3 cellular contexts compared by ENCODE assay signal in the genomic region with DNA sequence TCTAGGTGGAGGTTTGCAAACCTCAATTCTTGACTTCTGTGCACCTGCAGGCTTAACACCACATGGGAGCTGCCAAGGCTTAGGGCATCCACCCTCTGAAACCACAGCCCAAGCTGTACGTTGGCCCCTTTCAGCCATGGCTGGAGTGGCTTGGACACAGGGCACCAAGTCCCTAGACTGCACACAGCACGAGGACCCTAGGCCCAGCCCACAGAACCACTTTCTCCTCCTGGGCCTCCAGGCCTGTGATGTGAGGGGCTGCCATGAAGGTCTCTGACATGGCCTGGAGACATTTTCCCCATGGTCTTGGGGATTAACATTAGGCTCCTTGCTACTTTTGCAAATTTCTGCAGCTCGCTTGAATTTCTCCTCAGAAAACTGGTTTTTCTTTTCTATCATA.
DNase-seq lines count a peak whose midpoint lies in the region; TF ChIP-seq lines count a peak whose summit lies in the region.
"Not testable (repeated sequence)": the region's sequence is repeated elsewhere in the genome, so short reads cannot be mapped to it uniquely, and the experiment has no call there.

No MANE protein-coding gene starts in this region.

- not testable (repeated sequence) for H4K91ac ChIP-seq in neuronal stem cell (ENCODE audit: low read depth, low read length, poor library complexity)

- peak overlapping the region; percentile 22 for H2AK5ac ChIP-seq in neuronal stem cell (ENCODE audit: low read depth, low read length)

- not testable (repeated sequence) for H3K14ac ChIP-seq in neuronal stem cell (ENCODE audit: low read length)

- H2BK5ac ChIP-seq in neuronal stem cell (ENCODE audit: low read length) = not testable (repeated sequence)

- no CpG with 5 or more reads among the region's 3 CpGs for WGBS in neuronal stem cell (ENCODE audit: extremely low coverage in 2 of 2, insufficient read length in 2 of 2, insufficient replicate concordance in 1 of 2), 2 donors

- H3K18ac ChIP-seq in neuronal stem cell (ENCODE audit: low read length) = not testable (repeated sequence)

- not testable (repeated sequence) for H3K4me2 ChIP-seq in neuronal stem cell (ENCODE audit: insufficient read depth, low read length, poor library complexity, severe bottlenecking)

- not testable (repeated sequence) for H3K9me3 ChIP-seq in HEK293 (ENCODE audit: control insufficient read depth, insufficient read depth, low read depth, low read length); neuronal stem cell (replicated peaks in 1 of 2; ENCODE audit: control insufficient read depth in 2 of 2, insufficient read depth in 1 of 2, low read depth in 1 of 2, low read length in 2 of 2)

- POLR2A ChIA-PET in HEK293 (lab: Yijun Ruan, JAX) = not testable (repeated sequence)

- H3K9ac ChIP-seq in neuronal stem cell (ENCODE audit: low read depth, low read length, poor library complexity) = not testable (repeated sequence)

- not testable (repeated sequence) for TF ChIP-seq CTCF in HEK293 (tag by site-specific recombination; IDR thresholded peaks at IDR 0.05); chondrocyte (IDR thresholded peaks at IDR 0.05)

- not testable (repeated sequence) for H3K4ac ChIP-seq in neuronal stem cell (ENCODE audit: low read length)

- not testable (repeated sequence) for H3K27me3 ChIP-seq in neuronal stem cell (ENCODE audit: control insufficient read depth in 3 of 3, insufficient read depth in 3 of 3, low read depth in 1 of 3, low read length in 3 of 3)

- H3K4me1 Mint-ChIP-seq in chondrocyte (ENCODE audit: low read depth) = not testable (repeated sequence)

- H3K36me3 ChIP-seq in HEK293 (ENCODE audit: control insufficient read depth in 2 of 2, insufficient read depth in 1 of 2, low read length in 2 of 2); neuronal stem cell (replicated peaks in 1 of 2; ENCODE audit: control insufficient read depth in 2 of 2, insufficient read depth in 2 of 2, low read length in 2 of 2): not testable (repeated sequence)

- not testable (repeated sequence) for H3K4me3 Mint-ChIP-seq in chondrocyte (ENCODE audit: unreplicated experiment)

- not testable (repeated sequence) for H3K9me3 Mint-ChIP-seq in chondrocyte (ENCODE audit: low read depth)

- H2BK15ac ChIP-seq in neuronal stem cell (ENCODE audit: low read length) = not testable (repeated sequence)

- not testable (repeated sequence) for H4K8ac ChIP-seq in neuronal stem cell (ENCODE audit: low read depth, low read length)

- not testable (repeated sequence) for H3K79me1 ChIP-seq in neuronal stem cell (ENCODE audit: low read depth, low read length)

- H3K36me3 Mint-ChIP-seq in chondrocyte (ENCODE audit: low read depth) = not testable (repeated sequence)

- peak; percentile 56 for DNase-seq in chondrocyte (ENCODE audit: low spot score)
- DNase-seq in neuronal stem cell (ENCODE audit: low spot score) = not testable (repeated sequence)

- CTCF ChIA-PET in HEK293 (lab: Yijun Ruan, JAX) = not testable (repeated sequence)

- H2BK12ac ChIP-seq in neuronal stem cell (ENCODE audit: low read length) = not testable (repeated sequence)

- H3K27me3 Mint-ChIP-seq in chondrocyte (ENCODE audit: low read depth) = not testable (repeated sequence)

- not testable (repeated sequence) for H3K27ac ChIP-seq in HEK293 (ENCODE audit: extremely low read depth, low read depth, low read length); neuronal stem cell (replicated peaks; ENCODE audit: low read length)

- not testable (repeated sequence) for H3K4me1 ChIP-seq in HEK293 (ENCODE audit: control insufficient read depth, insufficient read depth, low read length); neuronal stem cell (ENCODE audit: control insufficient read depth in 2 of 2, insufficient read depth in 1 of 2, low read depth in 1 of 2, low read length in 2 of 2)

- H3K4me3 ChIP-seq in HEK293 (ENCODE audit: low read depth, low read length) = not testable (repeated sequence)
- H3K4me3 ChIP-seq in neuronal stem cell (ENCODE audit: low read length in 2 of 2) = peak overlapping the region in 1 of 2 donors; percentile 36

- not testable (repeated sequence) for H3K23ac ChIP-seq in neuronal stem cell (ENCODE audit: low read depth, low read length, poor library complexity)

- not testable (repeated sequence) for H2BK120ac ChIP-seq in neuronal stem cell (ENCODE audit: low read depth, low read length)

- H3K27ac Mint-ChIP-seq in chondrocyte (ENCODE audit: unreplicated experiment) = not testable (repeated sequence)

- H2AFZ ChIP-seq in neuronal stem cell (ENCODE audit: low read length) = not testable (repeated sequence)

TF ChIP-seq in HEK293, 187 proteins besides CTCF, POLR2A, EP300 and RAD21:
- TF ChIP-seq ZNF585B (tag by site-specific recombination; IDR thresholded peaks at IDR 0.05) = peak; percentile 83
